ENCODE assay signal across 29 cellular contexts in the genomic region with DNA sequence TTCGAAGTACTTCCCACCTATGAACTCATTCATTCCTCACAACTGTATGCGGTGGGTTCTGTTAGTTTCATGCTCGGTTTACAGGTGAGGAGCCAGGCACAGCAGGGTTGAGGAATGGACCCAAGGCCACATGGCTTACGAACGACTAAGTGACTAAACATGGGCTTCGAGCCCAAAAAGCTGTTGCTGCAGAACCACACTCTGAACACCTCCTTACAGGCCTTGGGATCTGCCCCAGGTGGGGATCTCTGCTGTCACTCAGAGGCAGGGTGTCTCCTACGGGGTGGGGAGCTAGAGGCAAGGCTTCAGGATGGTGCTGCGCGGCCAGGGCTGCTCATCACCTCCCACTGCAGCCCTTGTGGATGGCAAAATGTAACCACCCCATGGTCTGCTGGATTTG.
"Had no signal": no experiment of that assay in that cellular context is flagged by ENCODE, and none has a peak within 500 bp of the region (broad histone marks: within the 10 kb centered on the region; RNA-seq: fewer than 3 reads in every experiment).

No MANE protein-coding gene starts in this region.

- H3K79me2 ChIP-seq: hepatocyte, parathyroid adenoma had no signal

- H3K4me1 ChIP-seq: colonic mucosa, esophagus muscularis mucosa, foreskin keratinocyte, gastroesophageal sphincter, heart left ventricle, left lung, neural progenitor cell, parathyroid adenoma, prostate gland, spleen, tibial nerve, upper lobe of left lung, uterus had no signal

- H3K4me3 ChIP-seq: colonic mucosa, esophagus muscularis mucosa, gastroesophageal sphincter, heart left ventricle, hepatocyte, left lung, neural progenitor cell, prostate gland, skin epidermis, spleen, thoracic aorta, tibial nerve, upper lobe of left lung, uterus had no signal

- H3K9me3 ChIP-seq: colonic mucosa, esophagus muscularis mucosa, gastroesophageal sphincter, heart left ventricle, left lung, prostate gland, spleen, thoracic aorta, tibial nerve, upper lobe of left lung, uterus had no signal

- H3K9ac ChIP-seq: neural progenitor cell, parathyroid adenoma had no signal

- H3K27ac Mint-ChIP-seq: dendritic cell treated with granulocyte-macrophage colony-stimulating factor and Interleukin-4, amounts not matched to agents 40 ng/mL and 50 ng/mL, for 4 days; nephron; neural progenitor cell; stimulated activated memory B cell treated with anti-CD40 and anti-IgM and Interleukin-4, amounts not matched to agents 10 μg/mL and 1 μg/mL and 100 μg/mL, for 72 hours had no signal

- H2AFZ ChIP-seq: hepatocyte, neural progenitor cell, parathyroid adenoma had no signal

- H3K4me1 Mint-ChIP-seq: stimulated activated memory B cell treated with anti-CD40 and anti-IgM and Interleukin-4, amounts not matched to agents 10 μg/mL and 1 μg/mL and 100 μg/mL, for 72 hours had no signal

- H3K27me3 Mint-ChIP-seq: dendritic cell treated with granulocyte-macrophage colony-stimulating factor and Interleukin-4, amounts not matched to agents 40 ng/mL and 50 ng/mL, for 4 days; stimulated activated memory B cell treated with anti-CD40 and anti-IgM and Interleukin-4, amounts not matched to agents 10 μg/mL and 1 μg/mL and 100 μg/mL, for 72 hours had no signal

- H3K4me2 ChIP-seq: neural progenitor cell had no signal

- H3K4me3 Mint-ChIP-seq: dendritic cell treated with granulocyte-macrophage colony-stimulating factor and Interleukin-4, amounts not matched to agents 40 ng/mL and 50 ng/mL, for 4 days; naive thymus-derived CD4-positive, alpha-beta T cell; nephron; neural progenitor cell; stimulated activated memory B cell treated with anti-CD40 and anti-IgM and Interleukin-4, amounts not matched to agents 10 μg/mL and 1 μg/mL and 100 μg/mL, for 72 hours had no signal

- DNase-seq: colonic mucosa; effector memory CD4-positive, alpha-beta T cell; foreskin keratinocyte; heart left ventricle; kidney; left lung; mammary epithelial cell; mesendoderm; midbrain; naive thymus-derived CD4-positive, alpha-beta T cell; right cardiac atrium; spleen; stimulated activated CD4-positive, alpha-beta T cell treated with anti-CD3 and anti-CD28 coated beads, Interleukin-4, amount 100 ng/mL, for 4 hours; stimulated activated naive CD8-positive, alpha-beta T cell treated with anti-CD3 and anti-CD28 coated beads, Interleukin-15, Interleukin-2, amounts not matched to agents 100 U/mL and 50 U/mL, for 24 hours; substantia nigra; uterus had no signal

- ATAC-seq: foreskin keratinocyte; gastroesophageal sphincter; heart left ventricle; left lung; naive thymus-derived CD4-positive, alpha-beta T cell; right cardiac atrium; stimulated activated memory B cell treated with anti-CD40 and anti-IgM and Interleukin-4, amounts not matched to agents 10 μg/mL and 1 μg/mL and 100 μg/mL, for 72 hours; stimulated activated naive CD8-positive, alpha-beta T cell treated with anti-CD3 and anti-CD28 coated beads, Interleukin-15, Interleukin-2, amounts not matched to agents 100 U/mL and 50 U/mL, for 24 hours had no signal

- H3K36me3 ChIP-seq: colonic mucosa, neural progenitor cell, prostate gland, uterus had no signal

- H3K27me3 ChIP-seq: colonic mucosa, esophagus muscularis mucosa, foreskin keratinocyte, gastroesophageal sphincter, heart left ventricle, hepatocyte, left lung, neural progenitor cell, spleen, tibial nerve, upper lobe of left lung, uterus had no signal

- H3K27ac ChIP-seq: colonic mucosa, esophagus muscularis mucosa, foreskin keratinocyte, gastroesophageal sphincter, heart left ventricle, hepatocyte, left lung, neural progenitor cell, parathyroid adenoma, prostate gland, skin epidermis, spleen, thoracic aorta, tibial nerve, upper lobe of left lung, uterus had no signal

- H3K9me3 Mint-ChIP-seq: naive thymus-derived CD4-positive, alpha-beta T cell; nephron; neural progenitor cell; stimulated activated memory B cell treated with anti-CD40 and anti-IgM and Interleukin-4, amounts not matched to agents 10 μg/mL and 1 μg/mL and 100 μg/mL, for 72 hours had no signal
